In the genomic region with DNA sequence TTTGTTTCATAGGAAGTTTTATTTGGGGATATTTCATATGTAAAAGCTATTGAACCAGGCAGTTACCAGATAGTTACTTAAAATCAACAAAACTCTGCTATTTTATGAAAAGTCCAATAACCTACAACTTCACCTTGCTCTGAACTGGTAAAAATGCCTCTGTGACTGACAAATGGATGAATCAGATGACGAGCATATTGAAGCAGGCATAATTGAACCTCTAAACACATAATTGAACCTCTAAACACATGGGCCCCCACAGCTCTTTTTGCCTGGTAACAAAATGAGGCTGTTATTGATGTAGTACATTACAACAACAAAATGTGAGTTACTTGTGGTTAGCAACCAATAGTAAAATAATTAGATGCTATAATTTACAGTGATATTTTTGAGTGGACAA, we compare ENCODE assay signal across 8 cellular contexts.
"Had no signal": no experiment of that assay in that cellular context is flagged by ENCODE, and none has a peak within 500 bp of the region (broad histone marks: within the 10 kb centered on the region; RNA-seq: fewer than 3 reads in every experiment).

No MANE protein-coding gene starts in this region.

- ATAC-seq: GM23338, HCT116 had no signal

- DNase-seq: GM23248, GOT3, H7, H9, HCEC 1CT, HFFc6 had no signal
